6 cellular contexts compared by ENCODE assay signal in the genomic region with DNA sequence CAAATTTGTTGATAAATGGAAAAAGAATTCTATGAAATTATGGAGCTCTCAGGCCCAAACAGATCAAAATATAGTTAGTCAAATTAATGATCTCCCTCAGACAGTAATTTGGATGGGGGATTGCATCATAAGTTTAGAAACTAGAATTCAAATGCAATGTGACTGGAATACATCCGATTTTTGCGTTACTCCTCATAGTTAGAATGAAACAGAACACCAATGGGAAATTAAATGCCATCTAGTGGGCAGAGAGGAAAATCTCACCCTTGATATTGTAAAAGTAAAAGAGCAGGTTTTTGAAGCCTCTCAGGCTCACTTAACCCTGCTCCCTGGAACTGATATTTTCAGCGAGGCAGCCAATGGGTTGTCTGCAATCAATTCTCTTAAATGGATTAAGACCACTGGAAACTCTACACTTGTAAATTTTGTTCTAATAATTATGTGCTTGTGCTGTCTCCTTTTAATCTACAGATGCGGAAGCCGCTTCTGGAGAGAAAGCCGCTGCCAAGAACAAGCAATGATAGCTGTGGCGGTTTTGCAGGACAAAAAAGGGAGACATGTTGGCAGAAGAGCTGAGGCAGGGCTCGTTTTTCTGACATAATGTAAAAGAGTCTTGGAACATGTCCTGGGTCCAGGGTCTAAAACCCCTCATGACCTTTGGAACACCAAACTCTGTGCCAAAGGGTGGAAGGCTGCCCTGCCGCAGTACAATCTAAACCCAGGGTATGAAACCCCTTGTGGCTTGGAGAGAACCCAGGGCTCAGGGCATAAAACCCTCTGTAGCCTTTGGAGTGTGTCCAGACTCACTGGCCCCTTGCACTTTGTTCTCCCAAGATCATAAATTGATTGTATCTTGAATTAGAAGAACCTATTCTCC.
DNase-seq lines count a peak whose midpoint lies in the region; ATAC-seq and TF ChIP-seq lines count a peak whose summit lies in the region.

No MANE protein-coding gene starts in this region.

- H3K27ac Mint-ChIP-seq in stimulated activated naive CD8-positive, alpha-beta T cell treated with anti-CD3 and anti-CD28 coated beads, Interleukin-15, amount 100 ng/mL, for 72 hours = peak overlapping the region; percentile 34 to 87

- H3K27me3 Mint-ChIP-seq in stimulated activated naive CD8-positive, alpha-beta T cell treated with anti-CD3 and anti-CD28 coated beads, Interleukin-15, amount 100 ng/mL, for 72 hours = no peaks in the 10 kb centered on the region

- no peak overlapping the region for H3K4me2 ChIP-seq in parathyroid adenoma (ENCODE audit: low read length)

- H3K27me3 ChIP-seq in brain microvascular endothelial cell (replicated peaks) (no peaks in the 10 kb centered on the region), parathyroid adenoma (ENCODE audit: control insufficient read depth, insufficient read depth, low read length) (no peaks in the 10 kb centered on the region)

- no peak for DNase-seq in stimulated activated naive CD8-positive, alpha-beta T cell treated with anti-CD3 and anti-CD28 coated beads, Interleukin-15, amount 100 ng/mL, for 72 hours
- no peak for DNase-seq in stimulated activated naive CD8-positive, alpha-beta T cell treated with anti-CD3 and anti-CD28 coated beads, Interleukin-15, Interleukin-2, amounts not matched to agents 100 U/mL and 50 U/mL, for 24 hours
- DNase-seq in brain microvascular endothelial cell = no peak
- DNase-seq in central memory CD4-positive, alpha-beta T cell = no peak

- H3K4me3 ChIP-seq in brain microvascular endothelial cell (ENCODE audit: low read depth, low read length) (no peak overlapping the region), parathyroid adenoma (ENCODE audit: low read depth, low read length) (no peak overlapping the region)

- TF ChIP-seq CTCF in brain microvascular endothelial cell (IDR thresholded peaks at IDR 0.05; ENCODE audit: low read depth, low read length, missing control alignments) (peak; percentile 39), parathyroid adenoma (IDR thresholded peaks at IDR 0.05) (peak; percentile 56)

- H3K27ac ChIP-seq in brain microvascular endothelial cell = no peak overlapping the region
- no peak overlapping the region for H3K27ac ChIP-seq in parathyroid adenoma

- peaks cover 2% of the 10 kb centered on the region for H3K4me1 ChIP-seq in parathyroid adenoma

- H3K36me3 ChIP-seq in brain microvascular endothelial cell (replicated peaks) = peaks cover 8% of the 10 kb centered on the region
- no peaks in the 10 kb centered on the region for H3K36me3 ChIP-seq in parathyroid adenoma (ENCODE audit: control insufficient read depth, insufficient read depth, low read length)

- in situ Hi-C loops in brain microvascular endothelial cell (cut with HindIII; ENCODE audit: low pct_ligation_motif_present, low sequenced_read_pairs) = no loop called here

- peaks cover 4% of the 10 kb centered on the region for H3K79me2 ChIP-seq in parathyroid adenoma

- peaks cover 19 to 26% of the 10 kb centered on the region in 2 donors for H3K9me3 Mint-ChIP-seq in stimulated activated naive CD8-positive, alpha-beta T cell treated with anti-CD3 and anti-CD28 coated beads, Interleukin-15, amount 100 ng/mL, for 72 hours

- H2AFZ ChIP-seq in parathyroid adenoma = no peak overlapping the region

- H3K4me3 Mint-ChIP-seq in stimulated activated naive CD8-positive, alpha-beta T cell treated with anti-CD3 and anti-CD28 coated beads, Interleukin-15, amount 100 ng/mL, for 72 hours = no peak overlapping the region

- ATAC-seq in stimulated activated naive CD8-positive, alpha-beta T cell treated with anti-CD3 and anti-CD28 coated beads, Interleukin-15, amount 100 ng/mL, for 72 hours = peak; percentile 37
- ATAC-seq in stimulated activated naive CD8-positive, alpha-beta T cell treated with anti-CD3 and anti-CD28 coated beads, Interleukin-15, Interleukin-2, amounts not matched to agents 100 U/mL and 50 U/mL, for 24 hours = no peak
- ATAC-seq in HG03354 (IDR thresholded peaks at IDR 0.05; ENCODE audit: poor library complexity, severe bottlenecking, unreplicated experiment) = no peak

- no peak overlapping the region for H3K9ac ChIP-seq in parathyroid adenoma

- H3K4me1 Mint-ChIP-seq in stimulated activated naive CD8-positive, alpha-beta T cell treated with anti-CD3 and anti-CD28 coated beads, Interleukin-15, amount 100 ng/mL, for 72 hours = peaks cover 6% of the 10 kb centered on the region

- H3K9me3 ChIP-seq in parathyroid adenoma (ENCODE audit: control insufficient read depth, low read length) = no peaks in the 10 kb centered on the region
